2 cellular contexts compared by ENCODE assay signal in genomic region chr9:133826289-133827085, GRCh38.
TF ChIP-seq lines count a peak whose summit lies in the region.

No MANE protein-coding gene starts in this region.

TF ChIP-seq in H1, 55 proteins besides CTCF, POLR2A, EP300 and RAD21 (continued from another document):
- TF ChIP-seq CEBPB (IDR thresholded peaks at IDR 0.05; ENCODE audit: low read depth, low read length), result no peak
- TF ChIP-seq SIN3A (conservative IDR thresholded peaks at IDR 0.05 in 1 of 2, IDR thresholded peaks at IDR 0.05 in 1 of 2; ENCODE audit: low read depth in 1 of 2, low read length in 2 of 2), result peak in 1 of 2 experiments; percentile 48; a peak in 1 of 4 replicates

TF ChIP-seq in neural cell, 6 proteins besides CTCF, POLR2A, EP300 and RAD21 (continued from another document):
- no peak for TF ChIP-seq EZH2 (IDR thresholded peaks at IDR 0.05; ENCODE audit: borderline replicate concordance, insufficient read depth, low read length, poor library complexity, severe bottlenecking)
- TF ChIP-seq MXI1 (conservative IDR thresholded peaks at IDR 0.05; ENCODE audit: poor library complexity, severe bottlenecking), result no peak
- no peak for TF ChIP-seq TAF1 (IDR thresholded peaks at IDR 0.05; ENCODE audit: low read depth)
- no peak for TF ChIP-seq REST (IDR thresholded peaks at IDR 0.05; ENCODE audit: borderline replicate concordance)
- no peak for TF ChIP-seq POLR2AphosphoS5 (IDR thresholded peaks at IDR 0.05)
